ENCODE assay signal across 25 cellular contexts in the genomic region with DNA sequence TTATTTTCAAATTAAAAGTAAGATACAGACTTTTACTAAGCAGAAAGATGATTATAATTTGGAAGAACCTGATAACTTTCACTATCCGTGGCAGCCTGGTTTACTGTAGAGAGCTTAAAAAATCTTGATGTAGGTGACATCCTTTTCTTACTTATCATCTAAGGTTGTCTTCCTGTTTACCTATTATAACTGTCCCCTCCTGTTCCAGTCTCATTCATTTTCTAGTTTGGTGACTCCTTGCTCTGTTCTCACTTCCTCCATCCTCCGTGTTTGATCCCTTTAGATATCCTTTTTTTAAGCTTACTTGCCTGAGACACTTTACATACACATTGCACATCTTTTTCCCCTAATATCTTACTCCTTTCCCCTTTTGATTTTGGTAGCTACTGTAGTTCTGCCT. TPM values are rescaled to one million over a fixed set of nuclear protein-coding genes. Genes with fewer than 3 reads are reported as not detected.
DNase-seq lines count a peak whose midpoint lies in the region; ATAC-seq and TF ChIP-seq lines count a peak whose summit lies in the region.
"Had no signal": no experiment of that assay in that cellular context is flagged by ENCODE, and none has a peak within 500 bp of the region (broad histone marks: within the 10 kb centered on the region; RNA-seq: fewer than 3 reads in every experiment).

No MANE protein-coding gene starts in this region.

- H3K27me3 ChIP-seq in uterus (no peaks in the 10 kb centered on the region), tibial nerve (no peaks in the 10 kb centered on the region)
- H3K27me3 ChIP-seq: BLaER1 treated with 17β-estradiol and CSF1 and Interleukin-3, amounts not matched to agents 10 nM and 100 nM; body of pancreas; foreskin keratinocyte had no signal

- H3K27ac Mint-ChIP-seq in activated T-cell treated with anti-CD3 and anti-CD28 coated beads, Interleukin-2, amount 50 U/mL, for 24 hours = no peak overlapping the region
- peak overlapping the region; percentile 26 for H3K27ac Mint-ChIP-seq in activated naive CD8-positive, alpha-beta T cell treated with anti-CD3 and anti-CD28 coated beads for 36 hours
- no peak overlapping the region for H3K27ac Mint-ChIP-seq in stimulated activated naive CD8-positive, alpha-beta T cell treated with anti-CD3 and anti-CD28 coated beads, Interleukin-15, amount 100 ng/mL, for 72 hours
- H3K27ac Mint-ChIP-seq: type B pancreatic cell had no signal

- DNase-seq in activated T-cell treated with anti-CD3 and anti-CD28 coated beads, Interleukin-2, amount 50 U/mL, for 4 hours = no peak
- DNase-seq in activated T-cell treated with anti-CD3 and anti-CD28 coated beads, Interleukin-2, amount 50 U/mL, for 24 hours = no peak
- DNase-seq in activated naive CD8-positive, alpha-beta T cell treated with anti-CD3 and anti-CD28 coated beads for 36 hours = no peak
- no peak for DNase-seq in stimulated activated naive CD8-positive, alpha-beta T cell treated with anti-CD3 and anti-CD28 coated beads, Interleukin-15, amount 100 ng/mL, for 72 hours
- DNase-seq in NCI-H2081 treated with DMSO at 0.1 percent for 48 hours (lab: John Stamatoyannopoulos, UW) = no peak
- DNase-seq in uterus = no peak
- DNase-seq in tibial nerve (ENCODE audit: low spot score in 2 of 2) = no peak
- DNase-seq: activated T-cell treated with anti-CD3 and anti-CD28 coated beads, Interleukin-2, amount 50 U/mL, for 72 hours; body of pancreas; effector CD4-positive, alpha-beta T cell; foreskin keratinocyte; Kasumi-1; natural killer cell; NCI-H1092; NCI-H2029; NCI-H226; NCI-H82; PC-9; SIG-M5; stimulated activated CD4-positive, alpha-beta T cell treated with anti-CD3 and anti-CD28 coated beads, Interleukin-4, amount 100 ng/mL, for 1 hour; T-helper 1 cell had no signal

- H3K4me3 ChIP-seq in uterus = no peak overlapping the region
- H3K4me3 ChIP-seq in tibial nerve = no peak overlapping the region
- H3K4me3 ChIP-seq: BLaER1 treated with 17β-estradiol and CSF1 and Interleukin-3, amounts not matched to agents 10 nM and 100 nM; body of pancreas; PC-9 had no signal

- no peaks in the 10 kb centered on the region for H3K36me3 ChIP-seq in uterus
- H3K36me3 ChIP-seq in tibial nerve = no peaks in the 10 kb centered on the region

- H3K27me3 Mint-ChIP-seq in activated T-cell treated with anti-CD3 and anti-CD28 coated beads, Interleukin-2, amount 50 U/mL, for 4 hours (ENCODE audit: low read depth) = no peaks in the 10 kb centered on the region
- no peaks in the 10 kb centered on the region for H3K27me3 Mint-ChIP-seq in activated T-cell treated with anti-CD3 and anti-CD28 coated beads, Interleukin-2, amount 50 U/mL, for 24 hours
- H3K27me3 Mint-ChIP-seq in activated naive CD8-positive, alpha-beta T cell treated with anti-CD3 and anti-CD28 coated beads for 36 hours = no peaks in the 10 kb centered on the region
- no peaks in the 10 kb centered on the region for H3K27me3 Mint-ChIP-seq in stimulated activated naive CD8-positive, alpha-beta T cell treated with anti-CD3 and anti-CD28 coated beads, Interleukin-15, amount 100 ng/mL, for 72 hours
- H3K27me3 Mint-ChIP-seq: type B pancreatic cell had no signal

- peaks cover 47% of the 10 kb centered on the region for H3K4me1 Mint-ChIP-seq in activated T-cell treated with anti-CD3 and anti-CD28 coated beads, Interleukin-2, amount 50 U/mL, for 4 hours (ENCODE audit: low read depth)
- H3K4me1 Mint-ChIP-seq in activated T-cell treated with anti-CD3 and anti-CD28 coated beads, Interleukin-2, amount 50 U/mL, for 24 hours (ENCODE audit: low read depth) = peaks cover 63% of the 10 kb centered on the region
- H3K4me1 Mint-ChIP-seq in activated naive CD8-positive, alpha-beta T cell treated with anti-CD3 and anti-CD28 coated beads for 36 hours = peaks cover 46% of the 10 kb centered on the region
- peaks cover 34% of the 10 kb centered on the region for H3K4me1 Mint-ChIP-seq in stimulated activated naive CD8-positive, alpha-beta T cell treated with anti-CD3 and anti-CD28 coated beads, Interleukin-15, amount 100 ng/mL, for 72 hours

- no peaks in the 10 kb centered on the region for H3K4me1 ChIP-seq in uterus
- peaks cover 0 to 10% (median 7%) of the 10 kb centered on the region in 4 donors for H3K4me1 ChIP-seq in tibial nerve
- H3K4me1 ChIP-seq: foreskin keratinocyte had no signal

- H3K9me3 Mint-ChIP-seq in activated T-cell treated with anti-CD3 and anti-CD28 coated beads, Interleukin-2, amount 50 U/mL, for 4 hours = no peaks in the 10 kb centered on the region
- H3K9me3 Mint-ChIP-seq in activated T-cell treated with anti-CD3 and anti-CD28 coated beads, Interleukin-2, amount 50 U/mL, for 24 hours = peaks cover 3% of the 10 kb centered on the region
- peaks cover 9% of the 10 kb centered on the region for H3K9me3 Mint-ChIP-seq in activated naive CD8-positive, alpha-beta T cell treated with anti-CD3 and anti-CD28 coated beads for 36 hours
- peaks cover 0 to 14% of the 10 kb centered on the region in 2 donors for H3K9me3 Mint-ChIP-seq in stimulated activated naive CD8-positive, alpha-beta T cell treated with anti-CD3 and anti-CD28 coated beads, Interleukin-15, amount 100 ng/mL, for 72 hours
- H3K9me3 Mint-ChIP-seq: activated T-cell treated with anti-CD3 and anti-CD28 coated beads, Interleukin-2, amount 50 U/mL, for 72 hours; natural killer cell had no signal

- no peak for TF ChIP-seq EP300 in tibial nerve (IDR thresholded peaks at IDR 0.05)

- H3K27ac ChIP-seq in uterus = no peak overlapping the region
- H3K27ac ChIP-seq in tibial nerve = no peak overlapping the region
- H3K27ac ChIP-seq: BLaER1 treated with 17β-estradiol and CSF1 and Interleukin-3, amounts not matched to agents 10 nM and 100 nM; body of pancreas; foreskin keratinocyte; PC-9; VCaP had no signal

- 81 to 89% methylated on average over 2 of the region's 2 CpGs for WGBS in tibial nerve, 2 donors

- H3K9me3 ChIP-seq in uterus (peaks cover 0 to 3% of the 10 kb centered on the region in 2 donors), tibial nerve (peaks cover 0 to 7% (median 3%) of the 10 kb centered on the region in 4 donors)
- H3K9me3 ChIP-seq: body of pancreas had no signal

- no peak for TF ChIP-seq CTCF in uterus (IDR thresholded peaks at IDR 0.05)
- TF ChIP-seq CTCF in tibial nerve (IDR thresholded peaks at IDR 0.05) = no peak

- peak overlapping the region; percentile 9 for H3K4me3 Mint-ChIP-seq in activated T-cell treated with anti-CD3 and anti-CD28 coated beads, Interleukin-2, amount 50 U/mL, for 4 hours
- no peak overlapping the region for H3K4me3 Mint-ChIP-seq in activated T-cell treated with anti-CD3 and anti-CD28 coated beads, Interleukin-2, amount 50 U/mL, for 24 hours
- no peak overlapping the region for H3K4me3 Mint-ChIP-seq in activated naive CD8-positive, alpha-beta T cell treated with anti-CD3 and anti-CD28 coated beads for 36 hours
- peak overlapping the region; percentile 1 to 45 for H3K4me3 Mint-ChIP-seq in stimulated activated naive CD8-positive, alpha-beta T cell treated with anti-CD3 and anti-CD28 coated beads, Interleukin-15, amount 100 ng/mL, for 72 hours
- H3K4me3 Mint-ChIP-seq: natural killer cell, type B pancreatic cell had no signal

- intact Hi-C loops in uterus (cut with DNase I; ENCODE audit: low total_unique reads) = no loop called here

- peaks cover 7% of the 10 kb centered on the region for H3K36me3 Mint-ChIP-seq in activated T-cell treated with anti-CD3 and anti-CD28 coated beads, Interleukin-2, amount 50 U/mL, for 4 hours (ENCODE audit: insufficient read depth)
- H3K36me3 Mint-ChIP-seq in activated T-cell treated with anti-CD3 and anti-CD28 coated beads, Interleukin-2, amount 50 U/mL, for 24 hours (ENCODE audit: low read depth) = peaks cover 27% of the 10 kb centered on the region
- H3K36me3 Mint-ChIP-seq in activated naive CD8-positive, alpha-beta T cell treated with anti-CD3 and anti-CD28 coated beads for 36 hours = peaks cover 31% of the 10 kb centered on the region

- no peak for ATAC-seq in activated T-cell treated with anti-CD3 and anti-CD28 coated beads, Interleukin-2, amount 50 U/mL, for 4 hours
- peak; percentile 55 for ATAC-seq in GM21619 (IDR thresholded peaks at IDR 0.05; ENCODE audit: unreplicated experiment)
- ATAC-seq in stimulated activated naive CD8-positive, alpha-beta T cell treated with anti-CD3 and anti-CD28 coated beads, Interleukin-15, amount 100 ng/mL, for 72 hours = no peak
- ATAC-seq: body of pancreas, foreskin keratinocyte, natural killer cell had no signal

- TF ChIP-seq POLR2A in uterus (IDR thresholded peaks at IDR 0.05) (no peak), tibial nerve (IDR thresholded peaks at IDR 0.05) (no peak)

RNA-seq across cellular contexts. Expression of a gene that starts 27.5 kb away (rescaled TPM):
- total RNA-seq in activated T-cell treated with anti-CD3 and anti-CD28 coated beads, Interleukin-2, amount 50 U/mL, for 4 hours = 10 to 100 TPM; 17.8 to 18.2 (median 18.1) TPM
- 10 to 100 TPM; 18.7 to 24.1 TPM for total RNA-seq in activated naive CD8-positive, alpha-beta T cell treated with anti-CD3 and anti-CD28 coated beads for 36 hours
- 10 to 100 TPM; 24.7 to 49.7 (median 41.0) TPM for total RNA-seq in uterus
- 10 to 100 TPM; 39.0 to 76.5 (median 44.0) TPM for total RNA-seq in tibial nerve

Comparison
In these comparisons a context has a peak if more than half of its experiments do, and no peak if none do; other contexts are left out.
1. H3K4me3 Mint-ChIP-seq: peak in activated T-cell treated with anti-CD3 and anti-CD28 coated beads, Interleukin-2, amount 50 U/mL, for 4 hours (single experiment) and stimulated activated naive CD8-positive, alpha-beta T cell treated with anti-CD3 and anti-CD28 coated beads, Interleukin-15, amount 100 ng/mL, for 72 hours (2 of 2); none in activated T-cell treated with anti-CD3 and anti-CD28 coated beads, Interleukin-2, amount 50 U/mL, for 24 hours (single experiment) and activated naive CD8-positive, alpha-beta T cell treated with anti-CD3 and anti-CD28 coated beads for 36 hours (single experiment).